In genomic region chr11:876550-876949, GRCh38 we compare ENCODE assay signal across 15 cellular contexts. TPM values are rescaled to one million over a fixed set of nuclear protein-coding genes. Genes with fewer than 3 reads are reported as not detected.
DNase-seq lines count a peak whose midpoint lies in the region; ATAC-seq, FAIRE-seq and TF ChIP-seq lines count a peak whose summit lies in the region.
"Had no signal": no experiment of that assay in that cellular context is flagged by ENCODE, and none has a peak within 500 bp of the region (broad histone marks: within the 10 kb centered on the region; RNA-seq: fewer than 3 reads in every experiment).

No MANE protein-coding gene starts in this region.

- TF ChIP-seq POLR2A in K562 (conservative IDR thresholded peaks at IDR 0.05) = no peak

- CTCF ChIA-PET in K562 (lab: Yijun Ruan, JAX; ENCODE audit: low intra/inter-chr PET ratio) = no interaction called here

- TF ChIP-seq EP300 in K562 (IDR thresholded peaks at IDR 0.05; ENCODE audit: low read length) = no peak

- no peaks in the 10 kb centered on the region for H3K27me3 ChIP-seq in K562 (ENCODE audit: control insufficient read depth in 2 of 2, insufficient read depth in 2 of 2, low read length in 2 of 2)

- H3K4me1 ChIP-seq in K562 (replicated peaks in 1 of 2; ENCODE audit: control insufficient read depth in 2 of 2, insufficient read depth in 2 of 2, low read length in 2 of 2) = peaks cover 29 to 64% of the 10 kb centered on the region in 2 experiments; a peak in 4 of 5 replicates

- intact Hi-C loops in K562 (cut with micrococcal nuclease) = no loop called here

- no peak overlapping the region for H3K4me3 ChIP-seq in AG10803 (ENCODE audit: low read length)
- no peak overlapping the region for H3K4me3 ChIP-seq in K562

- no peaks in the 10 kb centered on the region for H3K79me2 ChIP-seq in K562 (ENCODE audit: control insufficient read depth, insufficient read depth, low read length)

- peak; percentile 8 for ATAC-seq in K562
- peak; percentile 81 for ATAC-seq in left lobe of liver
- ATAC-seq in GM21381 (IDR thresholded peaks at IDR 0.05; ENCODE audit: unreplicated experiment) = no peak
- ATAC-seq: activated CD8-positive, alpha-beta T cell treated with anti-CD3 and anti-CD28 coated beads, Interleukin-2, amount 10 ng/mL, durations not matched to agents 7 days and 5 days had no signal

- H3K27ac ChIP-seq in K562 (ENCODE audit: extremely low read depth, low read depth, low read length) = no peak overlapping the region; the same call in 2 of the 3 replicates

- TF ChIP-seq RAD21 in K562 (CRISPR knock-in tag; conservative IDR thresholded peaks at IDR 0.05 in 1 of 2, IDR thresholded peaks at IDR 0.05 in 1 of 2) = no peak

- H3K9ac ChIP-seq in K562 (ENCODE audit: insufficient read depth in 1 of 2, low read depth in 2 of 2, low read length in 2 of 2) = peak overlapping the region in 1 of 2 experiments; percentile 66; a peak in 2 of 4 replicates

- peaks cover 20% of the 10 kb centered on the region for H3K9me1 ChIP-seq in K562 (ENCODE audit: control insufficient read depth, insufficient read depth, low read length)

- H3K9me3 ChIP-seq in K562 (replicated peaks; ENCODE audit: control insufficient read depth, insufficient read depth, low read depth, low read length) = no peaks in the 10 kb centered on the region

- FAIRE-seq in K562 (lab: Jason Lieb, UNC) = no peak
- FAIRE-seq: H54 had no signal

- TF ChIP-seq CTCF in AG10803 (conservative IDR thresholded peaks at IDR 0.05; ENCODE audit: low read length) (no peak), K562 (IDR thresholded peaks at IDR 0.05 in 2 of 3, conservative IDR thresholded peaks at IDR 0.05 in 1 of 3; ENCODE audit: insufficient read depth in 2 of 3, low read depth in 1 of 3, low read length in 3 of 3) (no peak)

- H2AFZ ChIP-seq in K562 (ENCODE audit: low read depth, low read length) = no peak overlapping the region

- peaks cover 60% of the 10 kb centered on the region for H3K36me3 ChIP-seq in K562 (ENCODE audit: control insufficient read depth, insufficient read depth, low read length)

- peaks cover 25% of the 10 kb centered on the region for H4K20me1 ChIP-seq in K562 (replicated peaks; ENCODE audit: control insufficient read depth, insufficient read depth, low read length)

- BruUV-seq in K562 (replicated peaks; lab: Mats Ljungman, UMichigan) = no TSS peak

- in situ Hi-C loops in K562 (cut with MboI) = no loop called here

- H3K4me2 ChIP-seq in K562 (ENCODE audit: insufficient read depth, low read length) = peak overlapping the region; percentile 56

- POLR2A ChIA-PET in K562 (lab: Yijun Ruan, JAX) = interaction anchor here (0.9 to 1.1 kb wide), 2 partner anchors 9 to 105 kb away, joined by 3 to 5 read pairs; no protein-coding TSS in a partner anchor

- WGBS in K562 (ENCODE audit: insufficient coverage, low coverage, missing lambda C conversion rate) = 57% methylated on average over 12 of the region's 12 CpGs

- DNase-seq in AG10803 (ENCODE audit: low read depth) (peak; percentile 9), NCI-H1092 treated with DMSO at 0.1 percent for 48 hours (lab: John Stamatoyannopoulos, UW) (peak; percentile 47), K562 (ENCODE audit: extremely low read depth in 1 of 4, low spot score in 3 of 4) (no peak), left lobe of liver (ENCODE audit: low spot score) (peak; percentile 83), NCI-H1436 treated with DMSO at 0.1 percent for 48 hours (lab: John Stamatoyannopoulos, UW) (no peak)
- no peak for DNase-seq in NK-92 treated with Interleukin-12 subunit alpha and Interleukin-12 subunit beta, amount 100 ng/mL, for 24 hours (lab: John Stamatoyannopoulos, UW)
- no peak for DNase-seq in activated CD4-positive, alpha-beta T cell treated with anti-CD3 and anti-CD28 coated beads, Interleukin-2, amount 50 U/mL, for 48 hours
- DNase-seq: activated CD8-positive, alpha-beta T cell treated with anti-CD3 and anti-CD28 coated beads, Interleukin-2, amount 10 ng/mL, durations not matched to agents 7 days and 5 days; activated gamma-delta T cell treated with Interleukin-2 at 50 U/mL for 16 hours; AML-193; SIG-M5; stimulated activated CD4-positive, alpha-beta T cell treated with anti-CD3 and anti-CD28 coated beads, Interleukin-4, amount 100 ng/mL, for 24 hours; stimulated activated naive CD4-positive, alpha-beta T cell had no signal

RNA-seq across cellular contexts. Expression of gene TSPAN4, which starts 33.9 kb away (rescaled TPM):
- total RNA-seq in K562 (2011; cell fraction: chromatin; rRNA removed; ENCODE audit: low replicate concordance) = 19.4 and 74.3 TPM in 2 replicates
- total RNA-seq in K562 (2011; cell fraction: nucleolus; rRNA removed) = 78.6 and 92.9 TPM in 2 replicates
- total RNA-seq in K562 (2011; cell fraction: nucleoplasm; rRNA removed) = 32.7 and 41.1 TPM in 2 replicates
- total RNA-seq in K562 (2014; rRNA removed) (23.1 and 40.5 TPM in 2 replicates), K562 (2014; rRNA removed; fragmentation: Illumina TruSeq; extraction: Trizol) (2.3 and 3.8 TPM in 2 replicates), K562 (2015; rRNA removed; fragmentation: Illumina TruSeq; extraction: Trizol) (15.7 and 16.7 TPM in 2 replicates), K562 (2021) (27.6 and 28.3 TPM in 2 replicates), left lobe of liver (17.1 TPM)
- polyA plus RNA-seq in K562 (2011; rRNA removed) (21.5 and 42.1 TPM in 2 replicates), K562 (2014; fragmentation: Illumina TruSeq; extraction: Trizol) (5.6 and 19.8 TPM in 2 replicates), K562 (2014; fragmentation: Nextera tagmentation; extraction: Ambion mirVana) (1 to 10 TPM in 1 of 2 experiments, under 1 TPM in 1; 0.07 to 2.4 TPM), K562 (2014; rRNA removed) (31.0 and 33.0 TPM in 2 replicates)
- 46.2 and 103 TPM in 2 replicates for polyA plus RNA-seq in K562 (2011; cell fraction: cytosol; rRNA removed)
- 108 and 187 TPM in 2 replicates for polyA plus RNA-seq in K562 (2011; cell fraction: nucleus; rRNA removed)
- 26.1 and 35.7 TPM in 2 replicates for polyA plus RNA-seq in K562 (2012)
- 6.9 and 10.4 TPM in 2 replicates for polyA minus RNA-seq in K562 (2011; rRNA and poly(A)+ RNA removed)
- 27.9 and 34.5 TPM in 2 replicates for polyA minus RNA-seq in K562 (2011; cell fraction: cytosol; rRNA and poly(A)+ RNA removed)
- polyA minus RNA-seq in K562 (2011; cell fraction: nucleus; rRNA and poly(A)+ RNA removed) = 18.6 and 21.2 TPM in 2 replicates

RNA-seq across cellular contexts. Expression of gene CHID1, which starts 34.1 kb away (rescaled TPM):
- 131 and 294 TPM in 2 replicates for total RNA-seq in K562 (2011; cell fraction: chromatin; rRNA removed; ENCODE audit: low replicate concordance)
- 219 and 240 TPM in 2 replicates for total RNA-seq in K562 (2011; cell fraction: nucleolus; rRNA removed)
- 152 and 195 TPM in 2 replicates for total RNA-seq in K562 (2011; cell fraction: nucleoplasm; rRNA removed)
- total RNA-seq in K562 (2014; rRNA removed) (39.8 and 54.6 TPM in 2 replicates), K562 (2014; rRNA removed; fragmentation: Illumina TruSeq; extraction: Trizol) (14.2 and 22.4 TPM in 2 replicates), K562 (2015; rRNA removed; fragmentation: Illumina TruSeq; extraction: Trizol) (35.6 and 35.8 TPM in 2 replicates), K562 (2021) (108 and 114 TPM in 2 replicates), left lobe of liver (146 TPM)
- polyA plus RNA-seq in K562 (2011; rRNA removed) (46.0 and 56.3 TPM in 2 replicates), K562 (2014; fragmentation: Illumina TruSeq; extraction: Trizol) (67.7 and 81.6 TPM in 2 replicates), K562 (2014; fragmentation: Nextera tagmentation; extraction: Ambion mirVana) (10 to 100 TPM; 15.1 to 29.6 TPM), K562 (2014; rRNA removed) (57.8 and 70.5 TPM in 2 replicates)
- polyA plus RNA-seq in K562 (2011; cell fraction: cytosol; rRNA removed) = 80.3 and 118 TPM in 2 replicates
- 57.2 and 75.5 TPM in 2 replicates for polyA plus RNA-seq in K562 (2011; cell fraction: nucleus; rRNA removed)
- polyA plus RNA-seq in K562 (2012) = 82.8 and 102 TPM in 2 replicates
- 48.8 and 59.6 TPM in 2 replicates for polyA minus RNA-seq in K562 (2011; rRNA and poly(A)+ RNA removed)
- polyA minus RNA-seq in K562 (2011; cell fraction: cytosol; rRNA and poly(A)+ RNA removed) = 54.2 and 58.6 TPM in 2 replicates
- 29.0 and 29.1 TPM in 2 replicates for polyA minus RNA-seq in K562 (2011; cell fraction: nucleus; rRNA and poly(A)+ RNA removed)

RNA-seq across cellular contexts. Expression of gene POLR2L, which starts 34.2 kb away (rescaled TPM):
- 11.3 and 43.7 TPM in 2 replicates for total RNA-seq in K562 (2011; cell fraction: chromatin; rRNA removed; ENCODE audit: low replicate concordance)
- 55.9 and 78.4 TPM in 2 replicates for total RNA-seq in K562 (2011; cell fraction: nucleolus; rRNA removed)
- total RNA-seq in K562 (2011; cell fraction: nucleoplasm; rRNA removed) = 39.7 and 45.6 TPM in 2 replicates
- total RNA-seq in K562 (2014; rRNA removed) (688 and 1,043 TPM in 2 replicates), K562 (2014; rRNA removed; fragmentation: Illumina TruSeq; extraction: Trizol) (21.4 and 38.3 TPM in 2 replicates), K562 (2015; rRNA removed; fragmentation: Illumina TruSeq; extraction: Trizol) (170 and 171 TPM in 2 replicates), K562 (2021) (217 and 237 TPM in 2 replicates), left lobe of liver (81.5 TPM)
- polyA plus RNA-seq in K562 (2011; rRNA removed) (40.7 and 91.6 TPM in 2 replicates), K562 (2014; fragmentation: Illumina TruSeq; extraction: Trizol) (48.1 and 191 TPM in 2 replicates), K562 (2014; fragmentation: Nextera tagmentation; extraction: Ambion mirVana) (100 to 1,000 TPM in 1 of 2 experiments, 10 to 100 TPM in 1; 97.7 to 108 TPM), K562 (2014; rRNA removed) (350 and 635 TPM in 2 replicates)
- 76.1 and 201 TPM in 2 replicates for polyA plus RNA-seq in K562 (2011; cell fraction: cytosol; rRNA removed)
- 112 and 200 TPM in 2 replicates for polyA plus RNA-seq in K562 (2011; cell fraction: nucleus; rRNA removed)
- 226 and 569 TPM in 2 replicates for polyA plus RNA-seq in K562 (2012)
- 35.2 and 74.3 TPM in 2 replicates for polyA minus RNA-seq in K562 (2011; rRNA and poly(A)+ RNA removed)
- polyA minus RNA-seq in K562 (2011; cell fraction: cytosol; rRNA and poly(A)+ RNA removed) = 127 and 132 TPM in 2 replicates
- polyA minus RNA-seq in K562 (2011; cell fraction: nucleus; rRNA and poly(A)+ RNA removed) = 29.1 and 33.3 TPM in 2 replicates

RNA-seq across cellular contexts. Expression of gene CD151, which starts 43.8 kb away (rescaled TPM):
- 104 and 449 TPM in 2 replicates for total RNA-seq in K562 (2011; cell fraction: chromatin; rRNA removed; ENCODE audit: low replicate concordance)
- total RNA-seq in K562 (2011; cell fraction: nucleolus; rRNA removed) = 583 and 614 TPM in 2 replicates
- 235 and 299 TPM in 2 replicates for total RNA-seq in K562 (2011; cell fraction: nucleoplasm; rRNA removed)
- total RNA-seq in K562 (2014; rRNA removed) (141 and 185 TPM in 2 replicates), K562 (2014; rRNA removed; fragmentation: Illumina TruSeq; extraction: Trizol) (40.0 and 65.9 TPM in 2 replicates), K562 (2015; rRNA removed; fragmentation: Illumina TruSeq; extraction: Trizol) (121 and 140 TPM in 2 replicates), K562 (2021) (187 and 189 TPM in 2 replicates), left lobe of liver (120 TPM)
- polyA plus RNA-seq in K562 (2011; rRNA removed) (179 and 218 TPM in 2 replicates), K562 (2014; fragmentation: Illumina TruSeq; extraction: Trizol) (95.6 and 190 TPM in 2 replicates), K562 (2014; fragmentation: Nextera tagmentation; extraction: Ambion mirVana) (1 to 10 TPM; 2.3 to 6.5 TPM), K562 (2014; rRNA removed) (187 and 238 TPM in 2 replicates)
- polyA plus RNA-seq in K562 (2011; cell fraction: cytosol; rRNA removed) = 332 and 568 TPM in 2 replicates
- polyA plus RNA-seq in K562 (2011; cell fraction: nucleus; rRNA removed) = 363 and 514 TPM in 2 replicates
- polyA plus RNA-seq in K562 (2012) = 181 and 228 TPM in 2 replicates
- 64.7 and 146 TPM in 2 replicates for polyA minus RNA-seq in K562 (2011; rRNA and poly(A)+ RNA removed)
- 86.1 and 96.6 TPM in 2 replicates for polyA minus RNA-seq in K562 (2011; cell fraction: cytosol; rRNA and poly(A)+ RNA removed)
- polyA minus RNA-seq in K562 (2011; cell fraction: nucleus; rRNA and poly(A)+ RNA removed) = 94.5 and 98.4 TPM in 2 replicates

RNA-seq across cellular contexts. Expression of gene CRACR2B, which starts 48.8 kb away (rescaled TPM):
- 32.8 and 134 TPM in 2 replicates for total RNA-seq in K562 (2011; cell fraction: chromatin; rRNA removed; ENCODE audit: low replicate concordance)
- total RNA-seq in K562 (2011; cell fraction: nucleolus; rRNA removed) = 116 and 120 TPM in 2 replicates
- 53.6 and 58.1 TPM in 2 replicates for total RNA-seq in K562 (2011; cell fraction: nucleoplasm; rRNA removed)
- 19.7 and 21.9 TPM in 2 replicates for total RNA-seq in K562 (2014; rRNA removed)
- total RNA-seq in K562 (2014; rRNA removed; fragmentation: Illumina TruSeq; extraction: Trizol) = 0.86 and 2.3 TPM in 2 replicates
- 5.8 and 6.0 TPM in 2 replicates for total RNA-seq in K562 (2015; rRNA removed; fragmentation: Illumina TruSeq; extraction: Trizol)
- 29.0 and 35.7 TPM in 2 replicates for total RNA-seq in K562 (2021)
- 5.7 and 15.1 TPM in 2 replicates for polyA plus RNA-seq in K562 (2011; rRNA removed)
- 5.8 and 17.5 TPM in 2 replicates for polyA plus RNA-seq in K562 (2011; cell fraction: cytosol; rRNA removed)
- polyA plus RNA-seq in K562 (2011; cell fraction: nucleus; rRNA removed) = 229 and 325 TPM in 2 replicates
- 22.7 and 54.8 TPM in 2 replicates for polyA plus RNA-seq in K562 (2012)
- 7.2 and 13.1 TPM in 2 replicates for polyA plus RNA-seq in K562 (2014; fragmentation: Illumina TruSeq; extraction: Trizol)
- under 1 TPM; 0.10 to 0.13 TPM for polyA plus RNA-seq in K562 (2014; fragmentation: Nextera tagmentation; extraction: Ambion mirVana)
- 40.7 and 51.0 TPM in 2 replicates for polyA plus RNA-seq in K562 (2014; rRNA removed)
- 0.84 and 1.6 TPM in 2 replicates for polyA minus RNA-seq in K562 (2011; rRNA and poly(A)+ RNA removed)
- 5.2 and 6.3 TPM in 2 replicates for polyA minus RNA-seq in K562 (2011; cell fraction: cytosol; rRNA and poly(A)+ RNA removed)
- polyA minus RNA-seq in K562 (2011; cell fraction: nucleus; rRNA and poly(A)+ RNA removed) = 24.2 and 30.4 TPM in 2 replicates
- total RNA-seq in left lobe of liver = 3.5 TPM

Comparison
In these comparisons a context has a peak if more than half of its experiments do, and no peak if none do; other contexts are left out.
1. DNase-seq: peak in AG10803 (single experiment), NCI-H1092 treated with DMSO at 0.1 percent for 48 hours (single experiment) and left lobe of liver (single experiment); none in K562 (0 of 4), NK-92 treated with Interleukin-12 subunit alpha and Interleukin-12 subunit beta, amount 100 ng/mL, for 24 hours (single experiment), NCI-H1436 treated with DMSO at 0.1 percent for 48 hours (single experiment) and activated CD4-positive, alpha-beta T cell treated with anti-CD3 and anti-CD28 coated beads, Interleukin-2, amount 50 U/mL, for 48 hours (0 of 2).